9 cellular contexts compared by ENCODE assay signal in the genomic region with DNA sequence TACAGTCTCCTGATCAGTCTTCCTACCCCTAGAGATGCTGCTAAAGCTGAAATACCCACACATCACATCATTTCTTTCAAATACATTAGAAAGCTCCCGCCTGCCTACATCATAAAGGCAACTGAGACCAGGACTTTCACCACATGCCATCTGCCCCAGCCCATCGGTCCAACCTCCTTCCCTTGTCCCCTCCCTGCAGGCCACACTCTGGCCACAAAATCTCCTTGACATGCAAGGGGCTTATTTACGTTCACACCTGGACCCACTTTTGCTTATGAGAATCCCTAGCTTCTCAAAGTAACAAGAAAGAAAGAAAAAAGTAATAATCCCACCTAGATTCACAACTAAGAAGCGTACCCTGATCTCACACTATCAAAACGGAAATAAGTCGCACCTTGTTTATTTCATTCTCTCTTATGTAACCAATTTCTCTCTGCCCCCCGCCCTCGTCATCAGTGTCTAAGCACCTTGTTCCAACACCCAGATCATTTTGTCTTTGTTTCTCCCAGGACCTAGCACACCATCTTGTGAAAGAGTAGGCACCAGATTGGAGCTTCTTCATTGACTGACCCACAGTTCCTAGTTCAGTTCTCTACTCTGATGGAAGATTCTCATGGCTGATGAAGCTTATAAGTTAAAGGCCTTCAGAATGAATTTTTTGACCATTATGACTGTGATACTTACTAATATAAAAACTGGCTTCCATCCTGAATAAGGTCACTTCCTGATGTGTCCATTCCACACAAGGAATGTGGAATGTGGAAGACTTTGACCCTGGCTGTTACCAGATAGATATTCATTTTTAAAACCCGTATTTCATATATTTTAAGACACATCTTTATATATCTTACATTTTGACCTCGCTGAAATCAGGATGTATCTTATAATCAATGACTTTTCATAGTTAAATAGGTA. TPM values are rescaled to one million over a fixed set of nuclear protein-coding genes. Genes with fewer than 3 reads are reported as not detected.
A peak's percentile ranks its signal among the peaks of the same experiment; 100 is the strongest.
DNase-seq lines count a peak whose midpoint lies in the region; ATAC-seq and TF ChIP-seq lines count a peak whose summit lies in the region.
"Had no signal": no experiment of that assay in that cellular context is flagged by ENCODE, and none has a peak within 500 bp of the region (broad histone marks: within the 10 kb centered on the region; RNA-seq: fewer than 3 reads in every experiment).

No MANE protein-coding gene starts in this region.

- H3K36me3 Mint-ChIP-seq in nephron (ENCODE audit: low read depth): peaks cover 43% of the 10 kb centered on the region

- DNase-seq in Peyer's patch (no peak), dorsolateral prefrontal cortex (no peak), D341Med (ENCODE audit: low spot score) (no peak), iPS-NIHi7 (ENCODE audit: extremely low spot score) (no peak)
- DNase-seq: NCI-H1048 had no signal

- H3K27ac ChIP-seq in ACC112 (ENCODE audit: low read depth, low read length) (peak overlapping the region; percentile 83), Peyer's patch (peak overlapping the region; percentile 35 to 88 (median 77)), dorsolateral prefrontal cortex (peak overlapping the region in 53 of 59 donors; percentile 23 to 87 (median 70))

- H3K9me3 Mint-ChIP-seq in nephron: no peaks in the 10 kb centered on the region

- H3K9me3 ChIP-seq in Peyer's patch: no peaks in the 10 kb centered on the region

- no peak overlapping the region for H3K4me3 Mint-ChIP-seq in nephron

- H2AFZ ChIP-seq in ACC112 (ENCODE audit: low read length, unreplicated experiment): no peak overlapping the region

- peaks cover 16% of the 10 kb centered on the region for H3K36me3 ChIP-seq in ACC112 (ENCODE audit: insufficient read depth, low read length)
- peaks cover 0 to 32% (median 0%) of the 10 kb centered on the region in 3 donors for H3K36me3 ChIP-seq in Peyer's patch

- no peak for TF ChIP-seq POLR2A in Peyer's patch (IDR thresholded peaks at IDR 0.05)

- H3K4me3 ChIP-seq in ACC112 (ENCODE audit: low read depth, low read length): peak overlapping the region; percentile 13; the same call in 1 of the 2 replicates
- no peak overlapping the region for H3K4me3 ChIP-seq in Peyer's patch
- no peak overlapping the region for H3K4me3 ChIP-seq in dorsolateral prefrontal cortex

- H3K27me3 ChIP-seq in ACC112 (ENCODE audit: insufficient read depth, low read length) (no peaks in the 10 kb centered on the region), Peyer's patch (no peaks in the 10 kb centered on the region), dorsolateral prefrontal cortex (no peaks in the 10 kb centered on the region)

- H3K4me1 Mint-ChIP-seq in nephron: peaks cover 15% of the 10 kb centered on the region

- intact Hi-C loops in dorsolateral prefrontal cortex (cut with DNase I): no loop called here

- H3K27me3 Mint-ChIP-seq in nephron (ENCODE audit: low read depth): no peaks in the 10 kb centered on the region

- H3K4me1 ChIP-seq in ACC112 (ENCODE audit: control insufficient read depth, insufficient read depth, low read length, unreplicated experiment) (peaks cover 38% of the 10 kb centered on the region), Peyer's patch (peaks cover 0 to 54% (median 5%) of the 10 kb centered on the region in 4 donors)

- no peak for TF ChIP-seq CTCF in Peyer's patch (IDR thresholded peaks at IDR 0.05)
- TF ChIP-seq CTCF in dorsolateral prefrontal cortex (IDR thresholded peaks at IDR 0.05 in 54 of 56, conservative IDR thresholded peaks at IDR 0.05 in 2 of 56; ENCODE audit: low read depth in 1 of 56, partially characterized antibody in 56 of 56): no peak
- TF ChIP-seq CTCF in nephron (IDR thresholded peaks at IDR 0.05; ENCODE audit: unreplicated experiment in 3 of 3): no peak

- peak overlapping the region; percentile 1 to 26 (median 6) for H3K27ac Mint-ChIP-seq in nephron

- ATAC-seq in GM19351 (IDR thresholded peaks at IDR 0.05; ENCODE audit: unreplicated experiment) (no peak), GM19397 (IDR thresholded peaks at IDR 0.05; ENCODE audit: unreplicated experiment) (no peak)

- H3K79me2 ChIP-seq in ACC112 (ENCODE audit: control insufficient read depth, insufficient read depth, low read length, unreplicated experiment): peaks cover 43% of the 10 kb centered on the region

RNA-seq across cellular contexts. Expression of a gene that starts 7.7 kb away (rescaled TPM):
- 100 to 1,000 TPM in 3 of 4 donors, 10 to 100 TPM in 1; 76.7 to 146 (median 110) TPM for total RNA-seq in Peyer's patch
- total RNA-seq in dorsolateral prefrontal cortex: 100 to 1,000 TPM; 117 to 328 (median 199) TPM

RNA-seq across cellular contexts. Expression of a gene that starts 36.8 kb away (rescaled TPM):
- total RNA-seq in Peyer's patch: 10 to 100 TPM in 2 of 4 donors, 1 to 10 TPM in 2; 8.3 to 18.2 (median 10.6) TPM
- total RNA-seq in dorsolateral prefrontal cortex: 10 to 100 TPM in 115 of 120 experiments, 1 to 10 TPM in 5; 7.6 to 22.3 (median 14.5) TPM

RNA-seq across cellular contexts. Expression of a gene that starts 50.5 kb away (rescaled TPM):
- total RNA-seq in Peyer's patch: 100 to 1,000 TPM in 3 of 4 donors, 10 to 100 TPM in 1; 72.6 to 342 (median 208) TPM
- 10 to 100 TPM in 119 of 120 experiments, 1 to 10 TPM in 1; 9.9 to 40.2 (median 19.8) TPM for total RNA-seq in dorsolateral prefrontal cortex
